Comparison of ENCODE assay signal across 8 cellular contexts in the genomic region with DNA sequence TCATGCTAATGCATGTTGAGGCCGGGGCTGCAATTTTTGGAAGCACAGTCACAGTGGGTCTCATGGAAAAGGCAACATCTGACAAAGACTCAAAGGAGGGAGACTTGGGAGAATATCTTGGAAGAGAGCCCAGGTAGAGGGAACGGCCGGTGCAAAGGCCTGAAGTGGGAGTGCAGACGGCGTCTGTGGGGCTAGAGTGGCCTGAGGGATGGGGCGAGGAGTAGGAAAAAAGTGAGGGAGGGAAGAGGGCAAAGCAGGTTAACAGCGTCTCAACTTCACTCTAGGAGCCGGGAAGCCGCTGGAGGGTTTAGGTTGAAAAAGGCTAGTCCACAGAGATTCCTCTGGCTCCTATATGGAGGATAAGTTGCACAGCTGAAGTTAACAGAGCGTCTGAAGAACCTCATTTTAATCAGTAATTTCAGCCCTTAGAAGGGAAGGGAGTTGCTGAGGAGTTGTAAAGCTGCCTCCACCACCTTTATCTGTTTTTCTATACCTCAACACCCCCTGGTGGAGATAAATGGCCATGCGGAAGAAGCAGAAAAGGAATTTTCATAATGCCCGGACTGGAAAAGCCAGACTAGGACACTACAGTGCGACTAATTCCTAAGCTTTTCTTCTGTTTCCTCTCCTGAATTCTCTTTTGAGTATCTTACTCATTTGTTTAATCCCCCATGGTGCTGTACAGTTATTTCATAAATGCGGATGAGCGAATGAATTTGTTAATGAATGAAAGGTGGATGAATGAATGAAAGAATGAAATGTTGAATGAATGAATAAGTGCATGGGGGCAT.
DNase-seq lines count a peak whose midpoint lies in the region; ATAC-seq and TF ChIP-seq lines count a peak whose summit lies in the region.

No MANE protein-coding gene starts in this region.

- peak overlapping the region; percentile 85 for H2BK5ac ChIP-seq in IMR-90 (ENCODE audit: low read depth, low read length, poor library complexity, severe bottlenecking)

- H3K36me3 ChIP-seq in IMR-90 (ENCODE audit: control insufficient read depth, insufficient read depth, low read length) (no peaks in the 10 kb centered on the region), cardiac muscle cell (no peaks in the 10 kb centered on the region)

- no peaks in the 10 kb centered on the region for H3K9me3 ChIP-seq in IMR-90 (ENCODE audit: control insufficient read depth, insufficient read depth, low read length)
- no peaks in the 10 kb centered on the region for H3K9me3 ChIP-seq in cardiac muscle cell (ENCODE audit: low read depth)

- in situ Hi-C loops in IMR-90 (cut with MboI; ENCODE audit: low sequenced_read_pairs), result loop anchor here (5.0 kb wide), 1 partner anchor 346 kb away; no protein-coding TSS in a partner anchor

- H3K27me3 ChIP-seq in IMR-90 (ENCODE audit: control insufficient read depth, insufficient read depth, low read length), result no peaks in the 10 kb centered on the region
- no peaks in the 10 kb centered on the region for H3K27me3 ChIP-seq in cardiac muscle cell

- H2BK20ac ChIP-seq in IMR-90 (ENCODE audit: low read depth, low read length), result peak overlapping the region; percentile 93

- H4K91ac ChIP-seq in IMR-90 (ENCODE audit: insufficient read depth, low read depth, low read length), result peak overlapping the region; percentile 71

- H2AK5ac ChIP-seq in IMR-90 (ENCODE audit: low read depth, low read length), result peak overlapping the region; percentile 28; the same call in 1 of the 2 replicates

- H2BK120ac ChIP-seq in IMR-90 (ENCODE audit: low read depth, low read length), result peak overlapping the region; percentile 94

- intact Hi-C loops in IMR-90 (cut with micrococcal nuclease), result loop anchor here (1.0 to 10.0 kb wide), 5 partner anchors 79 to 804 kb away; no protein-coding TSS in a partner anchor

- H3K14ac ChIP-seq in IMR-90 (replicated peaks; ENCODE audit: low read depth, low read length), result peak overlapping the region; percentile 56

- peaks cover 5% of the 10 kb centered on the region; the same call in 1 of the 2 replicates for H3K9me1 ChIP-seq in IMR-90 (ENCODE audit: insufficient read depth, low read length)

- H3K79me1 ChIP-seq in IMR-90 (ENCODE audit: low read depth in 1 of 2, low read length in 2 of 2), result no peaks in the 10 kb centered on the region

- no peaks in the 10 kb centered on the region for H4K20me1 ChIP-seq in IMR-90 (ENCODE audit: insufficient read depth, low read length)

- ATAC-seq in GM19043 (IDR thresholded peaks at IDR 0.05; ENCODE audit: low read depth, unreplicated experiment), result peak; percentile 70
- ATAC-seq in IMR-90 (ENCODE audit: low read depth), result peak; percentile 93
- ATAC-seq in activated naive CD8-positive, alpha-beta T cell treated with anti-CD3 and anti-CD28 coated beads, Interleukin-2, amount 50 U/mL, for 24 hours, result peak; percentile 54
- no peak for ATAC-seq in HG02884 (IDR thresholded peaks at IDR 0.05; ENCODE audit: unreplicated experiment)

- peak overlapping the region; percentile 79; the same call in 1 of the 2 replicates for H3K23ac ChIP-seq in IMR-90 (ENCODE audit: low read depth, low read length)

- H3K9me3 Mint-ChIP-seq in activated naive CD8-positive, alpha-beta T cell treated with anti-CD3 and anti-CD28 coated beads, Interleukin-2, amount 50 U/mL, for 24 hours, result no peaks in the 10 kb centered on the region
- no peaks in the 10 kb centered on the region for H3K9me3 Mint-ChIP-seq in progenitor cell of endocrine pancreas (ENCODE audit: low read depth)

- no TSS peak for BruUV-seq in IMR-90 (replicated peaks; lab: Mats Ljungman, UMichigan)

- peak overlapping the region; percentile 18 to 88 for H4K8ac ChIP-seq in IMR-90 (ENCODE audit: low read depth in 2 of 2, low read length in 2 of 2)

- H3K4me1 Mint-ChIP-seq in activated naive CD8-positive, alpha-beta T cell treated with anti-CD3 and anti-CD28 coated beads, Interleukin-2, amount 50 U/mL, for 24 hours, result peaks cover 23% of the 10 kb centered on the region
- H3K4me1 Mint-ChIP-seq in progenitor cell of endocrine pancreas (ENCODE audit: low read depth), result peaks cover 12% of the 10 kb centered on the region

- POLR2A ChIA-PET in IMR-90 (lab: Charles Lee; ENCODE audit: unreplicated experiment), result no interaction called here

- dilution Hi-C loops in IMR-90 (cut with HindIII; ENCODE audit: low sequenced_read_pairs, unreplicated experiment), result no loop called here

- peaks cover 19% of the 10 kb centered on the region for H3K27me3 Mint-ChIP-seq in activated naive CD8-positive, alpha-beta T cell treated with anti-CD3 and anti-CD28 coated beads, Interleukin-2, amount 50 U/mL, for 24 hours
- peaks cover 13% of the 10 kb centered on the region for H3K27me3 Mint-ChIP-seq in progenitor cell of endocrine pancreas

- peak; percentile 93 for TF ChIP-seq CTCF in IMR-90 (conservative IDR thresholded peaks at IDR 0.05; ENCODE audit: low read depth, low read length)
- peak; percentile 83 for TF ChIP-seq CTCF in cardiac muscle cell (IDR thresholded peaks at IDR 0.05; ENCODE audit: low read depth, low read length)
- peak; percentile 87 for TF ChIP-seq CTCF in progenitor cell of endocrine pancreas (IDR thresholded peaks at IDR 0.05; ENCODE audit: unreplicated experiment)

- no peak overlapping the region for H3K4me3 ChIP-seq in IMR-90 (ENCODE audit: insufficient read depth, low read depth, low read length)
- no peak overlapping the region for H3K4me3 ChIP-seq in cardiac muscle cell

- peak; percentile 95 for TF ChIP-seq RAD21 in IMR-90 (IDR thresholded peaks at IDR 0.05; ENCODE audit: low read length)

- H3K4me1 ChIP-seq in IMR-90 (ENCODE audit: control insufficient read depth, insufficient read depth, low read length) (peaks cover 10% of the 10 kb centered on the region), cardiac muscle cell (ENCODE audit: low read depth) (no peaks in the 10 kb centered on the region)

- peak; percentile 53; the same call in 1 of the 2 replicates for TF ChIP-seq POLR2A in IMR-90 (IDR thresholded peaks at IDR 0.05; ENCODE audit: low read depth, low read length)

- H4K5ac ChIP-seq in IMR-90 (ENCODE audit: low read depth, low read length), result peak overlapping the region; percentile 80

- H3K4me3 Mint-ChIP-seq in activated naive CD8-positive, alpha-beta T cell treated with anti-CD3 and anti-CD28 coated beads, Interleukin-2, amount 50 U/mL, for 24 hours, result no peak overlapping the region
- H3K4me3 Mint-ChIP-seq in progenitor cell of endocrine pancreas (ENCODE audit: low read depth), result no peak overlapping the region

- H3K4me2 ChIP-seq in IMR-90 (ENCODE audit: low read depth, low read length), result peak overlapping the region; percentile 38

- H2AK9ac ChIP-seq in IMR-90 (replicated peaks; ENCODE audit: low read depth, low read length, poor library complexity), result peak overlapping the region; percentile 22

- DNase-seq in CMK (ENCODE audit: low read depth) (peak; percentile 15), IMR-90 (peak; percentile 85), OCI-M1 (lab: John Stamatoyannopoulos, UW) (peak; percentile 82), cardiac muscle cell (ENCODE audit: low read depth in 1 of 2, low spot score in 1 of 2) (peak; percentile 76 to 89), progenitor cell of endocrine pancreas (ENCODE audit: low spot score, unreplicated experiment) (peak; percentile 34)
- peak; percentile 38 for DNase-seq in activated naive CD8-positive, alpha-beta T cell treated with anti-CD3 and anti-CD28 coated beads, Interleukin-2, amount 50 U/mL, for 24 hours

- 54 to 100% methylated on average over 2 of the region's 15 CpGs for WGBS in IMR-90 (ENCODE audit: extremely low coverage in 2 of 2, insufficient read length in 1 of 2), 2 experiments

- peak overlapping the region; percentile 25; the same call in 1 of the 2 replicates for H3K56ac ChIP-seq in IMR-90 (ENCODE audit: extremely low read depth, insufficient read depth, low read length)

- H3K4ac ChIP-seq in IMR-90 (ENCODE audit: low read depth, low read length), result peak overlapping the region; percentile 73

- H3K27ac Mint-ChIP-seq in activated naive CD8-positive, alpha-beta T cell treated with anti-CD3 and anti-CD28 coated beads, Interleukin-2, amount 50 U/mL, for 24 hours, result no peak overlapping the region
- H3K27ac Mint-ChIP-seq in progenitor cell of endocrine pancreas, result peak overlapping the region; percentile 40

- peak overlapping the region; percentile 84 for H3K18ac ChIP-seq in IMR-90 (ENCODE audit: low read depth, low read length)

- peak overlapping the region; percentile 13 for H3K27ac ChIP-seq in IMR-90 (ENCODE audit: insufficient read depth, low read length)
- no peak overlapping the region for H3K27ac ChIP-seq in cardiac muscle cell

- peak overlapping the region; percentile 93 for H2AFZ ChIP-seq in IMR-90 (replicated peaks; ENCODE audit: low read length, poor library complexity)

- no peaks in the 10 kb centered on the region for H3K36me3 Mint-ChIP-seq in activated naive CD8-positive, alpha-beta T cell treated with anti-CD3 and anti-CD28 coated beads, Interleukin-2, amount 50 U/mL, for 24 hours (ENCODE audit: low read depth)
- H3K36me3 Mint-ChIP-seq in progenitor cell of endocrine pancreas (ENCODE audit: insufficient read depth), result no peaks in the 10 kb centered on the region

- H2BK15ac ChIP-seq in IMR-90 (ENCODE audit: low read depth, low read length), result peak overlapping the region; percentile 76; the same call in 2 of the 3 replicates

- CTCF ChIA-PET in IMR-90 (lab: Yijun Ruan, JAX), result interaction anchor here (0.6 to 1.2 kb wide), 4 partner anchors 170 to 1266 kb away, joined by 3 to 4 read pairs (median 3); no protein-coding TSS in a partner anchor

- peak overlapping the region; percentile 8; the same call in 1 of the 2 replicates for H3K9ac ChIP-seq in IMR-90 (ENCODE audit: low read depth, low read length)

TF ChIP-seq in IMR-90, 13 proteins besides CTCF, POLR2A, EP300 and RAD21:
- TF ChIP-seq CEBPB (IDR thresholded peaks at IDR 0.05; ENCODE audit: low read depth, low read length), result no peak
- TF ChIP-seq SMC3 (IDR thresholded peaks at IDR 0.05; ENCODE audit: low read depth, low read length), result peak; percentile 98

Comparison
In these comparisons a context has a peak if more than half of its experiments do, and no peak if none do; other contexts are left out.
1. DNase-seq: peak in every context shown above with its lines; median percentile 85 in IMR-90; 82 in cardiac muscle cell; 82 in OCI-M1; 38 in activated naive CD8-positive, alpha-beta T cell treated with anti-CD3 and anti-CD28 coated beads, Interleukin-2, amount 50 U/mL, for 24 hours; 34 in progenitor cell of endocrine pancreas; 15 in CMK.